In the genomic region with DNA sequence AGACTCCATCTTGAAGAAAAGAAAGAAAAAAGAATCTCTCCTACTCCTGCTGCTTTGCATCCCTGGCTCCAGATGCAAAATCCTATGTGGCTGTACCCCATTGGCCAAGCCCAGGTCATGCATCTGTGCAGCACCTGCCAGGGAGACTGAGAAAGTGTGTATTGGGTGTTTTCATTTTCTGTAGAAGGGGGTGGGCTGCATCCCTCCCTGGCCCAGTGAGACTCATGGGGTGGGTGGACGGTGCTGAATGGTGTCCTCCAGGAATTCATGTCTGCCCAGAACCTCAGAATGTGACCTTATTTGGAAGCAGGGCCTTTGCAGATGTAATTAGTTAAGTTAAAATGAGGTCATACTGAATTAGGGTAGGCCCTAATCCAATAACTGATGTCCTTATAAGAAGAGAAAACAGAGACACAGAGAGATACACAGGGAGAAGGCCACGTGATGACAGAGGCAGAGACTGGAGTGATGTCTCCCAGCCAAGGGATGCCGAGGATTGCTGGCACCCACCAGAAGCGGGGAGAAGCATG, we compare ENCODE assay signal across 20 cellular contexts. TPM values are rescaled to one million over a fixed set of nuclear protein-coding genes. Genes with fewer than 3 reads are reported as not detected.
DNase-seq lines count a peak whose midpoint lies in the region; ATAC-seq, FAIRE-seq and TF ChIP-seq lines count a peak whose summit lies in the region.
"Had no signal": no experiment of that assay in that cellular context is flagged by ENCODE, and none has a peak within 500 bp of the region (broad histone marks: within the 10 kb centered on the region; RNA-seq: fewer than 3 reads in every experiment).

No MANE protein-coding gene starts in this region.

- TF ChIP-seq CTCF in DND-41 (IDR thresholded peaks at IDR 0.05; ENCODE audit: borderline replicate concordance, extremely low read depth, low read length, poor library complexity, severe bottlenecking) (no peak), GM12878 (IDR thresholded peaks at IDR 0.05 in 2 of 3, conservative IDR thresholded peaks at IDR 0.05 in 1 of 3; ENCODE audit: control insufficient read depth in 2 of 3, extremely low read depth in 1 of 3, insufficient read depth in 1 of 3, low read depth in 3 of 3, low read length in 3 of 3) (no peak), psoas muscle (IDR thresholded peaks at IDR 0.05) (no peak)

- no peak for DNase-seq in DND-41
- peak; percentile 16 for DNase-seq in NAMALWA (ENCODE audit: low spot score)
- no peak for DNase-seq in GM12878 (ENCODE audit: low read depth, low spot score)
- DNase-seq in posterior vena cava (ENCODE audit: low spot score): peak; percentile 51
- DNase-seq in substantia nigra (lab: John Stamatoyannopoulos, UW): no peak
- no peak for DNase-seq in stimulated activated CD4-positive, alpha-beta T cell treated with anti-CD3 and anti-CD28 coated beads, Interleukin-4, amount 100 ng/mL, for 1 hour
- no peak for DNase-seq in psoas muscle
- DNase-seq: CD4-positive, alpha-beta memory T cell; COR-L47; DMS53; KBM-7; NCI-H2029; NCI-H446 treated with DMSO at 0.1 percent for 48 hours; SHP77 had no signal

- H3K4me1 ChIP-seq in DND-41 (ENCODE audit: insufficient read depth, low read length) (no peaks in the 10 kb centered on the region), GM12878 (ENCODE audit: control insufficient read depth, insufficient read depth, low read length) (peaks cover 5% of the 10 kb centered on the region), psoas muscle (no peaks in the 10 kb centered on the region)

- POLR2A ChIA-PET in GM12878 (lab: Charles Lee): no interaction called here

- H3K4me3 ChIP-seq in DND-41 (ENCODE audit: low read depth in 1 of 2, low read length in 2 of 2): no peak overlapping the region
- H3K4me3 ChIP-seq in GM12878: no peak overlapping the region
- no peak overlapping the region for H3K4me3 ChIP-seq in psoas muscle
- H3K4me3 ChIP-seq: BLaER1 treated with 17β-estradiol and CSF1 and Interleukin-3, amounts not matched to agents 10 nM and 100 nM had no signal

- H3K36me3 ChIP-seq in DND-41 (ENCODE audit: insufficient read depth, low read length) (no peaks in the 10 kb centered on the region), GM12878 (ENCODE audit: control insufficient read depth in 2 of 2, insufficient read depth in 2 of 2, low read length in 1 of 2) (no peaks in the 10 kb centered on the region), psoas muscle (ENCODE audit: insufficient read depth in 1 of 2, low read depth in 1 of 2) (no peaks in the 10 kb centered on the region)
- H3K36me3 ChIP-seq: BLaER1 treated with 17β-estradiol and CSF1 and Interleukin-3, amounts not matched to agents 10 nM and 100 nM had no signal

- no peak overlapping the region for H3K4me2 ChIP-seq in DND-41 (ENCODE audit: insufficient read depth, low read length)
- no peak overlapping the region for H3K4me2 ChIP-seq in GM12878 (ENCODE audit: control insufficient read depth, insufficient read depth)
- H3K4me2 ChIP-seq: BLaER1 treated with 17β-estradiol and CSF1 and Interleukin-3, amounts not matched to agents 10 nM and 100 nM had no signal

- BruUV-seq in GM12878 (replicated peaks; lab: Mats Ljungman, UMichigan): no TSS peak

- TF ChIP-seq POLR2A in GM12878 (IDR thresholded peaks at IDR 0.05; ENCODE audit: low read depth, low read length): no peak

- intact Hi-C loops in GM12878 (cut with micrococcal nuclease; ENCODE audit: unreplicated experiment) (loop anchor here (1.0 to 10.0 kb wide), 2 partner anchors 127 to 447 kb away; no protein-coding TSS in a partner anchor), posterior vena cava (cut with DNase I) (no loop called here), psoas muscle (cut with DNase I) (no loop called here)

- H3K27me3 ChIP-seq in DND-41 (ENCODE audit: insufficient read depth, low read length, poor library complexity) (no peaks in the 10 kb centered on the region), GM12878 (replicated peaks in 1 of 2; ENCODE audit: control insufficient read depth in 2 of 2, insufficient read depth in 2 of 2, low read length in 1 of 2) (no peaks in the 10 kb centered on the region), psoas muscle (ENCODE audit: insufficient read depth in 3 of 3, low read length in 2 of 3) (no peaks in the 10 kb centered on the region)
- H3K27me3 ChIP-seq: BLaER1 treated with 17β-estradiol and CSF1 and Interleukin-3, amounts not matched to agents 10 nM and 100 nM had no signal

- TF ChIP-seq RAD21 in GM12878 (IDR thresholded peaks at IDR 0.05; ENCODE audit: insufficient read depth, low read depth, low read length): no peak

- TF ChIP-seq EP300 in GM12878 (IDR thresholded peaks at IDR 0.05; ENCODE audit: borderline replicate concordance in 1 of 2, control insufficient read depth in 1 of 2, low read depth in 2 of 2, low read length in 2 of 2): no peak

- ATAC-seq in DND-41 (ENCODE audit: insufficient read depth, low read depth) (no peak), GM12878 (no peak), psoas muscle (no peak)
- ATAC-seq: HCT116, Panc1 had no signal

- H3K9me3 ChIP-seq in DND-41 (ENCODE audit: insufficient read depth, low read length, severe bottlenecking) (no peaks in the 10 kb centered on the region), GM12878 (replicated peaks; ENCODE audit: control insufficient read depth, insufficient read depth, low read length) (no peaks in the 10 kb centered on the region), psoas muscle (no peaks in the 10 kb centered on the region)
- H3K9me3 ChIP-seq: BLaER1 treated with 17β-estradiol and CSF1 and Interleukin-3, amounts not matched to agents 10 nM and 100 nM had no signal

- CTCF ChIA-PET in GM12878 (lab: Yijun Ruan, JAX): interaction anchor here (1.3 to 2.9 kb wide), 10 partner anchors 15 to 209 kb away, joined by 3 to 50 read pairs (median 8); a partner anchor contains a TSS

- H3K27ac ChIP-seq in DND-41 (ENCODE audit: low read length) (no peak overlapping the region), GM12878 (ENCODE audit: control insufficient read depth, insufficient read depth) (no peak overlapping the region), substantia nigra (ENCODE audit: low read depth, low read length, poor library complexity, severe bottlenecking) (no peak overlapping the region), psoas muscle (no peak overlapping the region)
- H3K27ac ChIP-seq: BLaER1 treated with 17β-estradiol and CSF1 and Interleukin-3, amounts not matched to agents 10 nM and 100 nM; RWPE1 had no signal

- H2AFZ ChIP-seq in DND-41 (ENCODE audit: low read depth, low read length): peak overlapping the region; percentile 45; the same call in 1 of the 2 replicates
- H2AFZ ChIP-seq in GM12878 (ENCODE audit: control insufficient read depth, low read depth, low read length): no peak overlapping the region

- WGBS in GM12878 (ENCODE audit: insufficient coverage, insufficient replicate concordance, low lambda C conversion rate, missing lambda C conversion rate): 45% methylated on average over 4 of the region's 4 CpGs
- 63 to 72% (median 68%) methylated on average over 4 of the region's 4 CpGs for WGBS in psoas muscle, 3 donors

- H4K20me1 ChIP-seq in DND-41 (ENCODE audit: insufficient read depth, low read length): no peaks in the 10 kb centered on the region
- no peaks in the 10 kb centered on the region for H4K20me1 ChIP-seq in GM12878 (ENCODE audit: control insufficient read depth, insufficient read depth)
- H4K20me1 ChIP-seq: BLaER1 treated with 17β-estradiol and CSF1 and Interleukin-3, amounts not matched to agents 10 nM and 100 nM had no signal

- SMC1A ChIA-PET in GM12878 (lab: Charles Lee; ENCODE audit: uncharacterized antibody, unreplicated experiment): interaction anchor here (1.1 to 2.5 kb wide), 4 partner anchors 42 to 206 kb away, joined by 3 to 30 read pairs (median 3); no protein-coding TSS in a partner anchor

- RAD21 ChIA-PET in GM12878 (lab: Charles Lee; ENCODE audit: unreplicated experiment): interaction anchor here (1.2 to 2.1 kb wide), 4 partner anchors 15 to 48 kb away, joined by 3 to 22 read pairs (median 6); a partner anchor contains a TSS

- in situ Hi-C loops in GM12878 (cut with MboI): no loop called here

- FAIRE-seq in GM12878 (lab: Jason Lieb, UNC): no peak
- FAIRE-seq: GM19239, HTR-8/SVneo had no signal

- H3K79me2 ChIP-seq in DND-41 (ENCODE audit: insufficient read depth, low read length) (no peaks in the 10 kb centered on the region), GM12878 (ENCODE audit: control insufficient read depth, insufficient read depth, low read length) (no peaks in the 10 kb centered on the region)

- H3K9ac ChIP-seq in DND-41 (ENCODE audit: low read depth, low read length): no peak overlapping the region
- H3K9ac ChIP-seq in GM12878 (ENCODE audit: control insufficient read depth, insufficient read depth, low read length): no peak overlapping the region
- H3K9ac ChIP-seq: BLaER1 treated with 17β-estradiol and CSF1 and Interleukin-3, amounts not matched to agents 10 nM and 100 nM had no signal

RNA-seq across cellular contexts. Expression of a gene that starts 23.2 kb away (rescaled TPM):
- 24.9 and 26.0 TPM in 2 replicates for total RNA-seq in GM12878 (2013; cell fraction: nucleolus; rRNA removed)
- total RNA-seq in GM12878 (2014; rRNA removed): 14.2 and 18.1 TPM in 2 replicates
- 11.9 and 13.5 TPM in 2 replicates for total RNA-seq in GM12878 (2014; rRNA removed; fragmentation: Illumina TruSeq; extraction: Trizol)
- 12.1 and 12.5 TPM in 2 replicates for total RNA-seq in GM12878 (2021)
- 15.7 TPM for polyA plus RNA-seq in GM12878 (2011; ENCODE audit: low read depth)
- 51.9 and 59.0 TPM in 2 replicates for polyA plus RNA-seq in GM12878 (2011; rRNA removed)
- 34.8 and 37.1 TPM in 2 replicates for polyA plus RNA-seq in GM12878 (2011; cell fraction: cytosol; rRNA removed)
- polyA plus RNA-seq in GM12878 (2011; cell fraction: nucleus; rRNA removed): 19.4 and 23.4 TPM in 2 replicates
- polyA plus RNA-seq in GM12878 (2012): 17.4 and 18.1 TPM in 2 replicates
- polyA plus RNA-seq in GM12878 (2014; fragmentation: Illumina TruSeq; extraction: Trizol): 10.3 and 13.8 TPM in 2 replicates
- 1 to 10 TPM; 3.1 to 5.2 TPM for polyA plus RNA-seq in GM12878 (2014; fragmentation: Nextera tagmentation; extraction: Ambion mirVana)
- 15.4 and 17.2 TPM in 2 replicates for polyA plus RNA-seq in GM12878 (2014; rRNA removed)
- polyA plus RNA-seq in GM12878 (2016; fragmentation: Nextera tagmentation; extraction: Ambion mirVana): 1 to 10 TPM; 7.7 to 8.0 TPM
- polyA minus RNA-seq in GM12878 (2011; rRNA and poly(A)+ RNA removed): 18.0 and 20.8 TPM in 2 replicates
- 10.0 and 10.5 TPM in 2 replicates for polyA minus RNA-seq in GM12878 (2011; cell fraction: cytosol; rRNA and poly(A)+ RNA removed)
- 10.6 and 13.4 TPM in 2 replicates for polyA minus RNA-seq in GM12878 (2011; cell fraction: nucleus; rRNA and poly(A)+ RNA removed)
- total RNA-seq in posterior vena cava: 10 to 100 TPM; 21.7 to 21.8 TPM
- total RNA-seq in psoas muscle: 10 to 100 TPM; 28.4 to 49.2 (median 35.1) TPM
- 10 to 100 TPM; 20.5 to 53.6 (median 22.6) TPM for polyA plus RNA-seq in psoas muscle

RNA-seq across cellular contexts. Expression of a gene that starts 23.6 kb away (rescaled TPM):
- 16.2 and 18.2 TPM in 2 replicates for total RNA-seq in GM12878 (2013; cell fraction: nucleolus; rRNA removed)
- total RNA-seq in GM12878 (2014; rRNA removed) (12.6 and 14.8 TPM in 2 replicates), GM12878 (2014; rRNA removed; fragmentation: Illumina TruSeq; extraction: Trizol) (10.9 and 14.4 TPM in 2 replicates), GM12878 (2021) (15.4 and 16.6 TPM in 2 replicates), posterior vena cava (10 to 100 TPM; 13.6 to 16.3 TPM), psoas muscle (10 to 100 TPM; 19.7 to 30.1 (median 24.4) TPM)
- polyA plus RNA-seq in GM12878 (2011; ENCODE audit: low read depth): 13.1 TPM
- polyA plus RNA-seq in GM12878 (2011; rRNA removed) (29.5 and 34.7 TPM in 2 replicates), GM12878 (2014; fragmentation: Illumina TruSeq; extraction: Trizol) (16.0 and 24.1 TPM in 2 replicates), GM12878 (2014; fragmentation: Nextera tagmentation; extraction: Ambion mirVana) (10 to 100 TPM; 33.4 to 34.5 TPM), GM12878 (2014; rRNA removed) (11.1 and 11.9 TPM in 2 replicates), GM12878 (2016; fragmentation: Nextera tagmentation; extraction: Ambion mirVana) (10 to 100 TPM; 26.5 to 30.1 TPM), psoas muscle (10 to 100 TPM; 29.1 to 50.1 (median 37.0) TPM)
- polyA plus RNA-seq in GM12878 (2011; cell fraction: cytosol; rRNA removed): 12.5 and 17.6 TPM in 2 replicates
- 8.6 and 12.3 TPM in 2 replicates for polyA plus RNA-seq in GM12878 (2011; cell fraction: nucleus; rRNA removed)
- 12.0 and 12.7 TPM in 2 replicates for polyA plus RNA-seq in GM12878 (2012)
- polyA minus RNA-seq in GM12878 (2011; rRNA and poly(A)+ RNA removed): 12.7 and 13.1 TPM in 2 replicates
- 0.94 and 7.8 TPM in 2 replicates for polyA minus RNA-seq in GM12878 (2011; cell fraction: cytosol; rRNA and poly(A)+ RNA removed)
- 7.9 and 12.0 TPM in 2 replicates for polyA minus RNA-seq in GM12878 (2011; cell fraction: nucleus; rRNA and poly(A)+ RNA removed)

RNA-seq across cellular contexts. Expression of a gene that starts 45.4 kb away (rescaled TPM):
- total RNA-seq in GM12878 (2013; cell fraction: nucleolus; rRNA removed): 6.7 and 10.1 TPM in 2 replicates
- total RNA-seq in GM12878 (2014; rRNA removed) (33.4 and 37.0 TPM in 2 replicates), GM12878 (2014; rRNA removed; fragmentation: Illumina TruSeq; extraction: Trizol) (29.2 and 32.6 TPM in 2 replicates), GM12878 (2021) (18.5 and 21.6 TPM in 2 replicates), posterior vena cava (1 to 10 TPM; 7.5 to 9.1 TPM), psoas muscle (10 to 100 TPM in 1 of 4 donors, 1 to 10 TPM in 3; 7.4 to 10.3 (median 7.6) TPM)
- polyA plus RNA-seq in GM12878 (2011; ENCODE audit: low read depth): 4.7 TPM
- polyA plus RNA-seq in GM12878 (2011; rRNA removed) (40.3 and 59.8 TPM in 2 replicates), GM12878 (2014; fragmentation: Illumina TruSeq; extraction: Trizol) (27.2 and 30.5 TPM in 2 replicates), GM12878 (2014; fragmentation: Nextera tagmentation; extraction: Ambion mirVana) (10 to 100 TPM; 25.9 to 31.2 TPM), GM12878 (2014; rRNA removed) (34.5 and 35.2 TPM in 2 replicates), GM12878 (2016; fragmentation: Nextera tagmentation; extraction: Ambion mirVana) (10 to 100 TPM; 53.6 to 59.0 TPM), psoas muscle (10 to 100 TPM; 15.5 to 49.3 (median 23.3) TPM)
- 12.3 and 14.2 TPM in 2 replicates for polyA plus RNA-seq in GM12878 (2011; cell fraction: cytosol; rRNA removed)
- 14.3 and 15.4 TPM in 2 replicates for polyA plus RNA-seq in GM12878 (2011; cell fraction: nucleus; rRNA removed)
- polyA plus RNA-seq in GM12878 (2012): 13.2 and 14.7 TPM in 2 replicates
- polyA minus RNA-seq in GM12878 (2011; rRNA and poly(A)+ RNA removed): 6.2 and 6.9 TPM in 2 replicates
- 5.7 and 7.5 TPM in 2 replicates for polyA minus RNA-seq in GM12878 (2011; cell fraction: cytosol; rRNA and poly(A)+ RNA removed)
- polyA minus RNA-seq in GM12878 (2011; cell fraction: nucleus; rRNA and poly(A)+ RNA removed): 6.9 and 10.0 TPM in 2 replicates

RNA-seq across cellular contexts. Expression of a gene that starts 45.6 kb away (rescaled TPM):
- total RNA-seq in GM12878 (2013; cell fraction: nucleolus; rRNA removed): 19.5 and 23.5 TPM in 2 replicates
- 59.5 and 60.0 TPM in 2 replicates for total RNA-seq in GM12878 (2014; rRNA removed)
- total RNA-seq in GM12878 (2014; rRNA removed; fragmentation: Illumina TruSeq; extraction: Trizol): 32.2 and 33.4 TPM in 2 replicates
- 33.1 and 36.6 TPM in 2 replicates for total RNA-seq in GM12878 (2021)
- 20.3 TPM for polyA plus RNA-seq in GM12878 (2011; ENCODE audit: low read depth)
- polyA plus RNA-seq in GM12878 (2011; rRNA removed): 85.6 and 99.2 TPM in 2 replicates
- polyA plus RNA-seq in GM12878 (2011; cell fraction: cytosol; rRNA removed): 53.5 and 53.8 TPM in 2 replicates
- 40.5 and 45.1 TPM in 2 replicates for polyA plus RNA-seq in GM12878 (2011; cell fraction: nucleus; rRNA removed)
- polyA plus RNA-seq in GM12878 (2012): 23.0 and 28.6 TPM in 2 replicates
- 47.3 and 59.0 TPM in 2 replicates for polyA plus RNA-seq in GM12878 (2014; fragmentation: Illumina TruSeq; extraction: Trizol)
- polyA plus RNA-seq in GM12878 (2014; fragmentation: Nextera tagmentation; extraction: Ambion mirVana): 10 to 100 TPM; 14.3 to 20.8 TPM
- 52.6 and 67.0 TPM in 2 replicates for polyA plus RNA-seq in GM12878 (2014; rRNA removed)
- 10 to 100 TPM; 63.3 to 66.7 TPM for polyA plus RNA-seq in GM12878 (2016; fragmentation: Nextera tagmentation; extraction: Ambion mirVana)
- 42.2 and 43.7 TPM in 2 replicates for polyA minus RNA-seq in GM12878 (2011; rRNA and poly(A)+ RNA removed)
- 26.9 and 29.5 TPM in 2 replicates for polyA minus RNA-seq in GM12878 (2011; cell fraction: cytosol; rRNA and poly(A)+ RNA removed)
- 22.7 and 26.8 TPM in 2 replicates for polyA minus RNA-seq in GM12878 (2011; cell fraction: nucleus; rRNA and poly(A)+ RNA removed)
- 10 to 100 TPM; 18.2 to 18.7 TPM for total RNA-seq in posterior vena cava
- 10 to 100 TPM; 11.5 to 22.0 (median 14.5) TPM for total RNA-seq in psoas muscle
- polyA plus RNA-seq in psoas muscle: 10 to 100 TPM; 16.6 to 32.6 (median 20.2) TPM

RNA-seq across cellular contexts. Expression of a gene that starts 45.8 kb away (rescaled TPM):
- 27.6 and 44.1 TPM in 2 replicates for total RNA-seq in GM12878 (2013; cell fraction: nucleolus; rRNA removed)
- 23.5 and 26.5 TPM in 2 replicates for total RNA-seq in GM12878 (2014; rRNA removed)
- 15.9 and 21.9 TPM in 2 replicates for total RNA-seq in GM12878 (2014; rRNA removed; fragmentation: Illumina TruSeq; extraction: Trizol)
- 56.1 and 57.9 TPM in 2 replicates for total RNA-seq in GM12878 (2021)
- polyA plus RNA-seq in GM12878 (2011; ENCODE audit: low read depth): 10.8 TPM
- polyA plus RNA-seq in GM12878 (2011; rRNA removed): 33.3 and 73.2 TPM in 2 replicates
- 73.7 and 83.9 TPM in 2 replicates for polyA plus RNA-seq in GM12878 (2011; cell fraction: cytosol; rRNA removed)
- polyA plus RNA-seq in GM12878 (2011; cell fraction: nucleus; rRNA removed): 69.1 and 75.9 TPM in 2 replicates
- 22.0 and 26.6 TPM in 2 replicates for polyA plus RNA-seq in GM12878 (2012)
- 21.9 and 36.4 TPM in 2 replicates for polyA plus RNA-seq in GM12878 (2014; fragmentation: Illumina TruSeq; extraction: Trizol)
- 1 to 10 TPM; 1.3 to 2.1 TPM for polyA plus RNA-seq in GM12878 (2014; fragmentation: Nextera tagmentation; extraction: Ambion mirVana)
- 36.2 and 36.3 TPM in 2 replicates for polyA plus RNA-seq in GM12878 (2014; rRNA removed)
- polyA plus RNA-seq in GM12878 (2016; fragmentation: Nextera tagmentation; extraction: Ambion mirVana): 10 to 100 TPM; 24.5 to 27.5 TPM
- polyA minus RNA-seq in GM12878 (2011; rRNA and poly(A)+ RNA removed): 137 and 139 TPM in 2 replicates
- 32.7 and 33.5 TPM in 2 replicates for polyA minus RNA-seq in GM12878 (2011; cell fraction: cytosol; rRNA and poly(A)+ RNA removed)
- polyA minus RNA-seq in GM12878 (2011; cell fraction: nucleus; rRNA and poly(A)+ RNA removed): 38.8 and 49.5 TPM in 2 replicates
- total RNA-seq in posterior vena cava: 10 to 100 TPM; 50.9 to 68.6 TPM
- 10 to 100 TPM; 33.7 to 51.0 (median 45.6) TPM for total RNA-seq in psoas muscle
- 10 to 100 TPM; 30.0 to 61.1 (median 32.5) TPM for polyA plus RNA-seq in psoas muscle

Comparison
In these comparisons a context has a peak if more than half of its experiments do, and no peak if none do; other contexts are left out.
1. DNase-seq: peak in NAMALWA (single experiment) and posterior vena cava (single experiment); none in DND-41 (single experiment), GM12878 (single experiment), substantia nigra (0 of 49), stimulated activated CD4-positive, alpha-beta T cell treated with anti-CD3 and anti-CD28 coated beads, Interleukin-4, amount 100 ng/mL, for 1 hour (single experiment) and psoas muscle (0 of 2).